7 cellular contexts compared by ENCODE assay signal in the genomic region with DNA sequence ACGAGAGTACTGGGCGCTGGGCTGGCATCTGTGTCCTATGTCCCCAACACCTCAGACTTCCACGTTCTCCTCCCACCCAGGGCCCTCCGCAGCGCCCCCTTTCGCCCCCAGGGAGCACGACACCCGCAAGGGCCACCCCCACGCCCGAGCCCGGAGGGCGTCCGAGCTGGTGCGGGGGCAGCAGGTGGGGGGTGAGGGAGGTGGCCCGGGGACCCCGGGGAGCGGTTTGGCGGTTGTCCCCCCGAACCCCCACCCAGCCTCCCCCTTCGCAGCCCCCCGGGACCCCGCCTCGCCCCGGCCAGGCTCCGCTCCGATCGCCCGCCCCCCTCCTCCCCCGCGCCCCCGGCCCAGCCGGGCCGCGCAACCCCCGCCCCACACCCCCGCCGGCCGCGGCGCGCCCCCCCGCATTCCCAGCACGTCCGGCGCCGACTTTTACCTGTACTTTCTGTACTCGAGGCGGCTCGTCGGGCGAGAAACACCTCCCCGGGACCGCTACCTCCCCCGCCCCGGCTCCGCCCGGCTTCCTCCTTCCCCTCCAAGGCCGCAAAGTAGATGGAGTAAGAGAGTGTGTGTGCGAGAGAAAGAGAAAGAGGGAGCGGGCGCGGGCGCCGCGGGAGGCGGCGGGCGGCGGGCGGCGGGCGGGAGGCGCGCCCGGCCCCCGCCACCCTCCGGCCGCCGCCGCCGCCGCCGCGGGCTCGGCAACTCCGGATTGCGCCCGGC. TPM values are rescaled to one million over a fixed set of nuclear protein-coding genes. Genes with fewer than 3 reads are reported as not detected.
DNase-seq lines count a peak whose midpoint lies in the region; ATAC-seq and TF ChIP-seq lines count a peak whose summit lies in the region.

No MANE protein-coding gene starts in this region.

- no peaks in the 10 kb centered on the region for H3K9me3 Mint-ChIP-seq in type B pancreatic cell

- H3K9me3 ChIP-seq in ectodermal cell (ENCODE audit: control insufficient read depth, low read length) (no peaks in the 10 kb centered on the region), mucosa of descending colon (no peaks in the 10 kb centered on the region)

- H3K27ac Mint-ChIP-seq in type B pancreatic cell: no peak overlapping the region

- ATAC-seq in GM18511 (IDR thresholded peaks at IDR 0.05; ENCODE audit: unreplicated experiment): peak; percentile 21
- ATAC-seq in HG03432 (IDR thresholded peaks at IDR 0.05; ENCODE audit: unreplicated experiment): peak; percentile 39
- ATAC-seq in mucosa of descending colon: peak; percentile 41

- H3K4me1 ChIP-seq in ectodermal cell (ENCODE audit: control insufficient read depth, insufficient read depth, low read length) (no peaks in the 10 kb centered on the region), mucosa of descending colon (ENCODE audit: low read depth) (no peaks in the 10 kb centered on the region)

- DNase-seq in activated CD4-positive, alpha-beta T cell treated with anti-CD3 and anti-CD28 coated beads for 4 hours: peak; percentile 39 to 49
- DNase-seq in mucosa of descending colon: peak; percentile 47 to 70 (median 59)
- peak; percentile 69 for DNase-seq in type B pancreatic cell (ENCODE audit: extremely low spot score, unreplicated experiment)
- no peak for DNase-seq in NK-92 treated with Interleukin-12 subunit alpha and Interleukin-12 subunit beta, amount 100 ng/mL, for 24 hours (lab: John Stamatoyannopoulos, UW)

- peaks cover 47% of the 10 kb centered on the region for H3K27me3 ChIP-seq in ectodermal cell (ENCODE audit: control insufficient read depth, insufficient read depth, low read length, poor library complexity, severe bottlenecking)

- H3K27ac ChIP-seq in ectodermal cell (ENCODE audit: insufficient read depth, low read depth, low read length, poor library complexity, severe bottlenecking): no peak overlapping the region

- H3K36me3 ChIP-seq in ectodermal cell (ENCODE audit: control insufficient read depth, insufficient read depth, low read length) (no peaks in the 10 kb centered on the region), mucosa of descending colon (ENCODE audit: low read depth) (no peaks in the 10 kb centered on the region)

- peaks cover 74% of the 10 kb centered on the region for H3K27me3 Mint-ChIP-seq in type B pancreatic cell

- TF ChIP-seq CTCF in mucosa of descending colon (IDR thresholded peaks at IDR 0.05): peak; percentile 23
- TF ChIP-seq CTCF in type B pancreatic cell (conservative IDR thresholded peaks at IDR 0.05): peak; percentile 73

- WGBS in ectodermal cell, 2 experiments: 3 to 4% methylated on average over 58 to 78 of the region's 88 CpGs

- H3K4me3 ChIP-seq in ectodermal cell (ENCODE audit: insufficient read depth, low read depth, low read length) (peak overlapping the region; percentile 54), mucosa of descending colon (no peak overlapping the region)

- H3K36me3 Mint-ChIP-seq in type B pancreatic cell: no peaks in the 10 kb centered on the region

- H3K4me3 Mint-ChIP-seq in type B pancreatic cell: peak overlapping the region; percentile 85

- H3K4me1 Mint-ChIP-seq in type B pancreatic cell (ENCODE audit: unreplicated experiment): no peaks in the 10 kb centered on the region

- intact Hi-C loops in mucosa of descending colon (cut with DNase I, micrococcal nuclease): no loop called here

RNA-seq across cellular contexts. Expression of a gene that starts 0.9 kb away (rescaled TPM):
- 3.0 TPM for polyA plus RNA-seq in ectodermal cell (2013, experiment 1 of 4)
- polyA plus RNA-seq in ectodermal cell (2013, experiment 2 of 4): 5.2 TPM
- polyA plus RNA-seq in ectodermal cell (2013, experiment 3 of 4): 2.6 TPM
- polyA plus RNA-seq in ectodermal cell (2013, experiment 4 of 4): 2.9 TPM
- 1 to 10 TPM; 6.3 to 8.9 (median 7.5) TPM for total RNA-seq in mucosa of descending colon
- total RNA-seq in type B pancreatic cell (ENCODE audit: low replicate concordance): 6.3 and 8.2 TPM in 2 replicates
